In the genomic region with DNA sequence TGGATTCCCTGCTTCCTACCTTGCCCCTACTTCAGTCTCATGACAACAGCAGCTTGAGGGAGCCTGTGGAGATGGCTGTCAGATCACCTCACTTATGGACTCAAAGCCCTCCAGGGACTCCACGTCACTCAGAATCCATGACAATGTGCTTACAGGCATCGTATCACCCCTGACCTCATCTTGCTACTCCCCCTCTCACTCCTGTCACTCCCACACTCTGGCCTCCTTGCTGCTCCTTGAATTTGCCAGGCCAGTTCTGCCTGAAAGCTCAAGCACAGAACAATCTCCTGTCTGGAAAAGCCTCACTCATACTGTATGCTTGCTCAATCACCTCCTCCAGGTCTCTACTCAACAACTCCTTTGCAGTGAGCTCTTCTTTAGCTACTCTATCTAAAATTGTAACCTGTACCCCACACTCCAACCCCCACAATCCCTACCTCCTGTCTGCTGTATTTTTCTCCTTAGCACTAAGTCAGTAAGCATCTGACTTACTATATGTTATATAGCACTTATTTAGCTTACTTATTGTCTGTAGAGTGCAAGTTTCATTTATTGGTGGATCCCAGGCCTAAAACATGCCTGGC, we compare ENCODE assay signal across 22 cellular contexts.
"Had no signal": no experiment of that assay in that cellular context is flagged by ENCODE, and none has a peak within 500 bp of the region (broad histone marks: within the 10 kb centered on the region; RNA-seq: fewer than 3 reads in every experiment).

No MANE protein-coding gene starts in this region.

- H3K9me3 ChIP-seq: thoracic aorta had no signal

- H3K27ac ChIP-seq: foreskin keratinocyte, hepatocyte, parathyroid adenoma, thoracic aorta had no signal

- H3K4me1 Mint-ChIP-seq: activated naive CD4-positive, alpha-beta T cell treated with anti-CD3 and anti-CD28 coated beads, Interleukin-2, amount 50 U/mL, for 24 hours; brain; memory B cell; stimulated activated memory B cell treated with anti-CD40 and anti-IgM and Interleukin-4, amounts not matched to agents 10 μg/mL and 1 μg/mL and 100 μg/mL, for 72 hours had no signal

- H3K9me3 Mint-ChIP-seq: activated naive CD4-positive, alpha-beta T cell treated with anti-CD3 and anti-CD28 coated beads, Interleukin-2, amount 50 U/mL, for 24 hours; activated T-helper 1 cell treated with anti-CD3 and anti-CD28 coated beads, Interleukin-12 subunit alpha, Interleukin-12 subunit beta, Interleukin-2, Interleukin-4 antibody, amounts not matched to agents 30 ng/mL and 10 ng/mL and 1 ng/mL, durations not matched to agents 14 hours and 24 hours and 36 hours; brain; dendritic cell treated with granulocyte-macrophage colony-stimulating factor and Interleukin-4, amounts not matched to agents 40 ng/mL and 50 ng/mL, for 4 days; memory B cell; natural killer cell treated with Interleukin-12 subunit alpha and Interleukin-12 subunit beta and Interleukin-15 and Interleukin-18, amount 100 ng/mL, for 72 hours; stimulated activated memory B cell treated with anti-CD40 and anti-IgM and Interleukin-4, amounts not matched to agents 10 μg/mL and 1 μg/mL and 100 μg/mL, for 72 hours had no signal

- H3K4me1 ChIP-seq: foreskin keratinocyte, parathyroid adenoma had no signal

- ATAC-seq: activated CD8-positive, alpha-beta T cell treated with anti-CD3 and anti-CD28 coated beads, Interleukin-2, amount 10 ng/mL, durations not matched to agents 7 days and 5 days; foreskin keratinocyte; natural killer cell treated with Interleukin-12 subunit alpha and Interleukin-12 subunit beta and Interleukin-15 and Interleukin-18, amount 100 ng/mL, for 72 hours; sciatic nerve; stimulated activated memory B cell treated with anti-CD40 and anti-IgM and Interleukin-4, amounts not matched to agents 10 μg/mL and 1 μg/mL and 100 μg/mL, for 72 hours; T-helper 17 cell had no signal

- H3K4me3 Mint-ChIP-seq: activated CD8-positive, alpha-beta T cell treated with anti-CD3 and anti-CD28 coated beads, Interleukin-2, amount 10 ng/mL, durations not matched to agents 7 days and 5 days; activated naive CD4-positive, alpha-beta T cell treated with anti-CD3 and anti-CD28 coated beads, Interleukin-2, amount 50 U/mL, for 24 hours; activated T-helper 1 cell treated with anti-CD3 and anti-CD28 coated beads, Interleukin-12 subunit alpha, Interleukin-12 subunit beta, Interleukin-2, Interleukin-4 antibody, amounts not matched to agents 30 ng/mL and 10 ng/mL and 1 ng/mL, durations not matched to agents 14 hours and 24 hours and 36 hours; brain; dendritic cell treated with granulocyte-macrophage colony-stimulating factor and Interleukin-4, amounts not matched to agents 40 ng/mL and 50 ng/mL, for 4 days; memory B cell; natural killer cell treated with Interleukin-12 subunit alpha and Interleukin-12 subunit beta and Interleukin-15 and Interleukin-18, amount 100 ng/mL, for 72 hours; stimulated activated memory B cell treated with anti-CD40 and anti-IgM and Interleukin-4, amounts not matched to agents 10 μg/mL and 1 μg/mL and 100 μg/mL, for 72 hours; T-helper 17 cell had no signal

- DNase-seq: activated CD4-positive, alpha-beta T cell treated with anti-CD3 and anti-CD28 coated beads, Interleukin-2, amount 50 U/mL, for 1 hour; activated CD4-positive, CD25-positive, alpha-beta regulatory T cell treated with anti-CD3 and anti-CD28 coated beads, Interleukin-2, amount 50 U/mL, for 72 hours; activated CD8-positive, alpha-beta T cell treated with anti-CD3 and anti-CD28 coated beads, Interleukin-2, amount 10 ng/mL, durations not matched to agents 7 days and 5 days; activated gamma-delta T cell; aorta; effector memory CD4-positive, alpha-beta T cell; foreskin keratinocyte; nucleus accumbens; small intestine; SW 1271; T-helper 17 cell had no signal

- H3K27me3 ChIP-seq: foreskin keratinocyte, hepatocyte had no signal

- H3K27ac Mint-ChIP-seq: activated CD8-positive, alpha-beta T cell treated with anti-CD3 and anti-CD28 coated beads, Interleukin-2, amount 10 ng/mL, durations not matched to agents 7 days and 5 days; activated naive CD4-positive, alpha-beta T cell treated with anti-CD3 and anti-CD28 coated beads, Interleukin-2, amount 50 U/mL, for 24 hours; activated T-helper 1 cell treated with anti-CD3 and anti-CD28 coated beads, Interleukin-12 subunit alpha, Interleukin-12 subunit beta, Interleukin-2, Interleukin-4 antibody, amounts not matched to agents 30 ng/mL and 10 ng/mL and 1 ng/mL, durations not matched to agents 14 hours and 24 hours and 36 hours; dendritic cell treated with granulocyte-macrophage colony-stimulating factor and Interleukin-4, amounts not matched to agents 40 ng/mL and 50 ng/mL, for 4 days; memory B cell; natural killer cell treated with Interleukin-12 subunit alpha and Interleukin-12 subunit beta and Interleukin-15 and Interleukin-18, amount 100 ng/mL, for 72 hours; stimulated activated memory B cell treated with anti-CD40 and anti-IgM and Interleukin-4, amounts not matched to agents 10 μg/mL and 1 μg/mL and 100 μg/mL, for 72 hours; T-helper 17 cell had no signal

- H3K27me3 Mint-ChIP-seq: activated naive CD4-positive, alpha-beta T cell treated with anti-CD3 and anti-CD28 coated beads, Interleukin-2, amount 50 U/mL, for 24 hours; brain; dendritic cell treated with granulocyte-macrophage colony-stimulating factor and Interleukin-4, amounts not matched to agents 40 ng/mL and 50 ng/mL, for 4 days; memory B cell; natural killer cell treated with Interleukin-12 subunit alpha and Interleukin-12 subunit beta and Interleukin-15 and Interleukin-18, amount 100 ng/mL, for 72 hours; stimulated activated memory B cell treated with anti-CD40 and anti-IgM and Interleukin-4, amounts not matched to agents 10 μg/mL and 1 μg/mL and 100 μg/mL, for 72 hours; T-helper 17 cell had no signal

- H3K4me3 ChIP-seq: hepatocyte, thoracic aorta had no signal
